ENCODE assay signal across 8 cellular contexts in the genomic region with DNA sequence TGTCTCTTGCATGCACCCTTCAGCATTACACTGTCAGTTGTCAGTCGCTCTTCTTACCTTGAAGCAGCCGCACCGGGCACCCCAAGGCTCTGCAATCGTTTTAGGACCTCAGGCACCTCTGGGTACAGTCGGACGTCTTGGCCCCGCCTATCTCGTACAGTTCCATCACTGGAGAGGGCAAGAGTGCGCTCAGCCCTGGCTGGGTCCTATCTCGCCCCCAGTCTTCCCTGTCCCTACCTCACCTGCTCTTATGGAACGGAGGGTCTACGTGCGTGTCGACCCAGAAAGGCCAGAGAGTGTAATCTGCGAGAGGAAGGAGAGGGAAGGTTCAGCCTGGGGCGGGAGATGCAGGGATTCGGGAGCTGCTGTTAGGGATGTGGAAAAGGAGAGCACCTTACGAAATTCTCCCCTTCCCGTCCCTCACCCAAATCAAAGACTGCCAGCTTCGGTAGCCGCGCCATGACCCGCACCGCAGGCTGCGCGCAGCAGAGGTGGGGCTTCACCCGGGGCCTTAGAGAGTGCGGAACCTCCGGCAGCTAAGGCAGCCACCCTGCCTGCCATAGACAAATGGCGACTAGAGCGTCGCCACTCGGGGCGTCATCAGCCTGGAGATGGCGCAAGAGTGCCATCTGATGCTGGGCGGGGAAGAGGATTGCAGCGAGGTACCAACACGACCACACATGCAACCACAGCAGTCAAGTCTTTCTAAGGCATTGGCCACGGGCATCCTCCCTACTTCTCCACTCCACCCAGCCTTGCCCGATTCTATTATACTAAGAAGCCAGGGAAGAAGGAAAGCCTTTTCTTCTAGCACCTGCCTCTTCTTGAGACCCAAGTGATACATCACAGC. TPM values are rescaled to one million over a fixed set of nuclear protein-coding genes. Genes with fewer than 3 reads are reported as not detected.
A peak's percentile ranks its signal among the peaks of the same experiment; 100 is the strongest.
DNase-seq lines count a peak whose midpoint lies in the region; ATAC-seq and TF ChIP-seq lines count a peak whose summit lies in the region.

Gene MDP1 (minus strand): TSS at position 572 of the 850 bp plus-strand sequence. CDS start 111 bp downstream, at position 461.

- H3K4me3 ChIP-seq in CD4-positive, CD25-positive, alpha-beta regulatory T cell (ENCODE audit: low read depth, low read length), result peak within 1 kb of the TSS; percentile 92
- H3K4me3 ChIP-seq in dorsolateral prefrontal cortex (peak within 1 kb of the TSS; percentile 53 to 97 (median 83)), lung (peak within 1 kb of the TSS; percentile 62)

- peak; percentile 77 to 78 for ATAC-seq in CD4-positive, CD25-positive, alpha-beta regulatory T cell (ENCODE audit: low read depth in 2 of 2)
- peak; percentile 51 for ATAC-seq in GM19372 (IDR thresholded peaks at IDR 0.05; ENCODE audit: low read depth, unreplicated experiment)
- ATAC-seq in HG03558 (IDR thresholded peaks at IDR 0.05; ENCODE audit: extremely low read depth, unreplicated experiment), result peak; percentile 44
- peak; percentile 73 for ATAC-seq in lung (ENCODE audit: insufficient read depth, low FRiP score)

- intact Hi-C loops in dorsolateral prefrontal cortex (cut with DNase I), result no loop called here

- peaks cover 23% of the 10 kb centered on the region for H3K36me3 ChIP-seq in CD4-positive, CD25-positive, alpha-beta regulatory T cell (ENCODE audit: control insufficient read depth, insufficient read depth, low read length)
- peaks cover 0 to 7% of the 10 kb centered on the region in 2 donors for H3K36me3 ChIP-seq in lung (ENCODE audit: control insufficient read depth in 2 of 2, insufficient read depth in 2 of 2, low read length in 2 of 2)

- 0% methylated on average over 40 of the region's 40 CpGs for WGBS in lung, 2 donors

- H3K27me3 ChIP-seq in CD4-positive, CD25-positive, alpha-beta regulatory T cell (ENCODE audit: control insufficient read depth, insufficient read depth, low read length), result no peaks in the 10 kb centered on the region
- H3K27me3 ChIP-seq in dorsolateral prefrontal cortex (no peaks in the 10 kb centered on the region), lung (ENCODE audit: control insufficient read depth, insufficient read depth) (no peaks in the 10 kb centered on the region)

- peak within 1 kb of the TSS; percentile 93 for H3K27ac ChIP-seq in CD4-positive, CD25-positive, alpha-beta regulatory T cell (ENCODE audit: insufficient read depth, low read length, poor library complexity, severe bottlenecking)
- H3K27ac ChIP-seq in dorsolateral prefrontal cortex (peak within 1 kb of the TSS in 58 of 59 donors; percentile 12 to 97 (median 88)), lung (ENCODE audit: low read depth in 1 of 2, low read length in 1 of 2) (peak within 1 kb of the TSS; percentile 90 to 96)

- peak within 1 kb of the TSS; percentile 95 to 99 (median 98) for H3K27ac Mint-ChIP-seq in CD4-positive, CD25-positive, alpha-beta regulatory T cell

- TF ChIP-seq CTCF in dorsolateral prefrontal cortex (IDR thresholded peaks at IDR 0.05 in 54 of 56, conservative IDR thresholded peaks at IDR 0.05 in 2 of 56; ENCODE audit: low read depth in 1 of 56, partially characterized antibody in 56 of 56) (peak; percentile 41 to 87 (median 76)), lung (IDR thresholded peaks at IDR 0.05; ENCODE audit: control extremely low read depth, extremely low read depth) (peak; percentile 79)

- no peaks in the 10 kb centered on the region for H3K9me3 ChIP-seq in CD4-positive, CD25-positive, alpha-beta regulatory T cell (ENCODE audit: control insufficient read depth in 2 of 2, low read length in 2 of 2)
- H3K9me3 ChIP-seq in lung (ENCODE audit: control insufficient read depth in 2 of 2, insufficient read depth in 1 of 2, low read length in 1 of 2), result no peaks in the 10 kb centered on the region

- peaks cover 13% of the 10 kb centered on the region for H3K36me3 Mint-ChIP-seq in CD4-positive, CD25-positive, alpha-beta regulatory T cell

- H3K9me3 Mint-ChIP-seq in CD4-positive, CD25-positive, alpha-beta regulatory T cell, result no peaks in the 10 kb centered on the region

- peaks cover 38% of the 10 kb centered on the region for H3K4me1 ChIP-seq in CD4-positive, CD25-positive, alpha-beta regulatory T cell (ENCODE audit: control insufficient read depth, insufficient read depth, low read length, poor library complexity, severe bottlenecking)
- H3K4me1 ChIP-seq in lung (ENCODE audit: control insufficient read depth in 2 of 2, insufficient read depth in 2 of 2, low read length in 2 of 2), result peaks cover 4% of the 10 kb centered on the region in 2 donors

- peaks cover 7 to 59% (median 41%) of the 10 kb centered on the region in 4 donors for H3K4me1 Mint-ChIP-seq in CD4-positive, CD25-positive, alpha-beta regulatory T cell

- H3K27me3 Mint-ChIP-seq in CD4-positive, CD25-positive, alpha-beta regulatory T cell, result no peaks in the 10 kb centered on the region

- DNase-seq in CD4-positive, CD25-positive, alpha-beta regulatory T cell, result peak; percentile 81 to 96 (median 88)
- DNase-seq in NCI-H748 (lab: John Stamatoyannopoulos, UW; ENCODE audit: unreplicated experiment) (peak; percentile 91), dorsolateral prefrontal cortex (peak; percentile 71 to 91 (median 88)), lung (ENCODE audit: low spot score) (peak; percentile 86)
- peak; percentile 82 to 87 for DNase-seq in activated CD4-positive, alpha-beta T cell treated with anti-CD3 and anti-CD28 coated beads, Interleukin-2, amount 50 U/mL, for 48 hours
- DNase-seq in stimulated activated CD4-positive, alpha-beta T cell treated with anti-CD3 and anti-CD28 coated beads, TNF-alpha, amount 100 ng/mL, for 4 hours (ENCODE audit: low read depth in 3 of 3), result peak; percentile 70 to 74 (median 73)

- H3K4me3 Mint-ChIP-seq in CD4-positive, CD25-positive, alpha-beta regulatory T cell, result peak within 1 kb of the TSS; percentile 94 to 98 (median 94)

RNA-seq across cellular contexts. Expression of gene MDP1, which starts in this region (rescaled TPM):
- 6.0 TPM for total RNA-seq in CD4-positive, CD25-positive, alpha-beta regulatory T cell
- 10 to 100 TPM; 29.0 to 52.6 (median 35.6) TPM for polyA plus RNA-seq in CD4-positive, CD25-positive, alpha-beta regulatory T cell
- 10 to 100 TPM; 11.6 to 33.6 (median 23.0) TPM for total RNA-seq in dorsolateral prefrontal cortex
- 10 to 100 TPM; 20.8 to 24.8 TPM for total RNA-seq in lung
- 10 to 100 TPM; 17.2 to 31.4 TPM for polyA plus RNA-seq in lung

Comparison
In these comparisons a context has a peak if more than half of its experiments do, and no peak if none do; other contexts are left out.
1. Peak in every context shown above with its lines: DNase-seq, ATAC-seq, H3K4me3 ChIP-seq and H3K27ac ChIP-seq.